Comparison of ENCODE assay signal across 15 cellular contexts in the genomic region with DNA sequence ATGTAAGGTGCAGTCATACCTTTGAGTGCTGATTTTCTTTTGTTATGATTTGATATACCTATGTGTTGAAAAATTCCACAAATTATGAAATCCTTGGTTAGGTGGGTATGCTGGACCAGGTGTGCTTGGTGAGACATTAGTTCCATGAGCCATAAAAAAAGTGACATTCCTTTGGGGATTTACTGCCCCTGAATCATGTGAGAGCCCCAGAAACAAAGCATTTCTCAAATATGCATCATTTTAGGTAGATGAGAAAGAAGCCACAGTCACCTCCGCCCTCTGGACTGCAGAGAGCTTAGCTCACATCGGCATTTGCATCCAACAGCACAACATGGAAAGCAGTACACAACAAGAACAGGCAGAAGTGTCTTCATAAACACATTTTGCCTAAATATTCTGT. TPM values are rescaled to one million over a fixed set of nuclear protein-coding genes. Genes with fewer than 3 reads are reported as not detected.
A peak's percentile ranks its signal among the peaks of the same experiment; 100 is the strongest.
DNase-seq lines count a peak whose midpoint lies in the region; ATAC-seq and TF ChIP-seq lines count a peak whose summit lies in the region.
"Had no signal": no experiment of that assay in that cellular context is flagged by ENCODE, and none has a peak within 500 bp of the region (broad histone marks: within the 10 kb centered on the region; RNA-seq: fewer than 3 reads in every experiment).

No MANE protein-coding gene starts in this region.

- H3K27me3 ChIP-seq in IMR-90 (ENCODE audit: control insufficient read depth, insufficient read depth, low read length) (no peaks in the 10 kb centered on the region), mesenchymal stem cell (ENCODE audit: control insufficient read depth in 1 of 2, insufficient read depth in 1 of 2, low read length in 2 of 2) (no peaks in the 10 kb centered on the region), stomach (no peaks in the 10 kb centered on the region), suprapubic skin (no peaks in the 10 kb centered on the region)
- H3K27me3 ChIP-seq: BE2C had no signal

- peaks cover 39% of the 10 kb centered on the region for H3K4me1 ChIP-seq in IMR-90 (ENCODE audit: control insufficient read depth, insufficient read depth, low read length)
- H3K4me1 ChIP-seq in mesenchymal stem cell (ENCODE audit: control insufficient read depth, insufficient read depth, low read depth, low read length), result peaks cover 53% of the 10 kb centered on the region
- H3K4me1 ChIP-seq in stomach, result peaks cover 43 to 65% (median 56%) of the 10 kb centered on the region in 4 donors
- H3K4me1 ChIP-seq in suprapubic skin, result peaks cover 36% of the 10 kb centered on the region

- H3K4me3 ChIP-seq in IMR-90 (ENCODE audit: insufficient read depth, low read depth, low read length) (no peak overlapping the region), mesenchymal stem cell (ENCODE audit: insufficient read depth in 1 of 2, low read depth in 1 of 2, low read length in 2 of 2) (no peak overlapping the region), coronary artery (no peak overlapping the region), stomach (no peak overlapping the region), suprapubic skin (no peak overlapping the region)
- H3K4me3 ChIP-seq: thoracic aorta had no signal

- H3K36me3 Mint-ChIP-seq in CD14-positive monocyte, result peaks cover 31 to 42% of the 10 kb centered on the region in 2 donors
- H3K36me3 Mint-ChIP-seq in activated naive CD8-positive, alpha-beta T cell, result no peaks in the 10 kb centered on the region

- peak overlapping the region; percentile 88 for H3K4ac ChIP-seq in IMR-90 (ENCODE audit: low read depth, low read length)
- no peak overlapping the region for H3K4ac ChIP-seq in mesenchymal stem cell (ENCODE audit: low read depth in 1 of 2, low read length in 2 of 2)

- peaks cover 13% of the 10 kb centered on the region for H3K36me3 ChIP-seq in IMR-90 (ENCODE audit: control insufficient read depth, insufficient read depth, low read length)
- peaks cover 7 to 17% of the 10 kb centered on the region in 2 experiments for H3K36me3 ChIP-seq in mesenchymal stem cell (ENCODE audit: control insufficient read depth in 1 of 2, insufficient read depth in 2 of 2, low read depth in 1 of 2, low read length in 2 of 2)
- H3K36me3 ChIP-seq in stomach, result peaks cover 0 to 15% (median 1%) of the 10 kb centered on the region in 4 donors
- H3K36me3 ChIP-seq in suprapubic skin, result no peaks in the 10 kb centered on the region
- H3K36me3 ChIP-seq: BE2C, thoracic aorta had no signal

- no peak overlapping the region for H3K27ac ChIP-seq in IMR-90 (ENCODE audit: insufficient read depth, low read length)
- H3K27ac ChIP-seq in mesenchymal stem cell (ENCODE audit: low read length, poor library complexity, severe bottlenecking), result peak overlapping the region; percentile 33
- H3K27ac ChIP-seq in coronary artery, result no peak overlapping the region
- peak overlapping the region in 2 of 5 donors; percentile 54 to 68 for H3K27ac ChIP-seq in stomach
- H3K27ac ChIP-seq in suprapubic skin, result no peak overlapping the region
- H3K27ac ChIP-seq: thoracic aorta had no signal

- H3K23ac ChIP-seq in IMR-90 (ENCODE audit: low read depth, low read length) (no peak overlapping the region), mesenchymal stem cell (ENCODE audit: low read length in 2 of 2) (no peak overlapping the region)

- 0 out of 2 replicates have a peak overlapping the region, but pooled peaks have one; percentile 32 for H4K91ac ChIP-seq in IMR-90 (ENCODE audit: insufficient read depth, low read depth, low read length)
- no peak overlapping the region for H4K91ac ChIP-seq in mesenchymal stem cell (ENCODE audit: low read length)

- peak overlapping the region; percentile 77 to 93 (median 88) for H3K27ac Mint-ChIP-seq in CD14-positive monocyte
- peak overlapping the region; percentile 75 for H3K27ac Mint-ChIP-seq in activated naive CD8-positive, alpha-beta T cell
- H3K27ac Mint-ChIP-seq: progenitor cell of endocrine pancreas had no signal

- no peak overlapping the region for H3K56ac ChIP-seq in IMR-90 (ENCODE audit: extremely low read depth, insufficient read depth, low read length)

- H2AK9ac ChIP-seq in IMR-90 (replicated peaks; ENCODE audit: low read depth, low read length, poor library complexity), result no peak overlapping the region

- DNase-seq in CD14-positive monocyte (ENCODE audit: low spot score) (no peak), IMR-90 (peak; percentile 33), mesenchymal stem cell (no peak), coronary artery (ENCODE audit: low spot score) (no peak), stomach (no peak), suprapubic skin (ENCODE audit: low spot score in 2 of 2) (no peak), inferior parietal cortex (ENCODE audit: extremely low spot score) (no peak)
- DNase-seq: activated T-cell treated with anti-CD3 and anti-CD28 coated beads, Interleukin-2, amount 50 U/mL, for 4 hours; aorta; BE2C; NCI-H2171; stimulated activated CD4-positive, alpha-beta T cell treated with anti-CD3 and anti-CD28 coated beads, Interleukin-12 subunit alpha, Interleukin-12 subunit beta, amount 100 ng/mL, for 4 hours had no signal

- H2AK5ac ChIP-seq in IMR-90 (ENCODE audit: low read depth, low read length), result 0 out of 2 replicates have a peak overlapping the region, but pooled peaks have one; percentile 25
- no peak overlapping the region for H2AK5ac ChIP-seq in mesenchymal stem cell (ENCODE audit: low read length, severe bottlenecking)

- H3K27me3 Mint-ChIP-seq in CD14-positive monocyte (ENCODE audit: low read depth in 3 of 3), result no peaks in the 10 kb centered on the region
- no peaks in the 10 kb centered on the region for H3K27me3 Mint-ChIP-seq in activated naive CD8-positive, alpha-beta T cell
- H3K27me3 Mint-ChIP-seq: progenitor cell of endocrine pancreas had no signal

- TF ChIP-seq CTCF in CD14-positive monocyte (IDR thresholded peaks at IDR 0.05), result no peak
- TF ChIP-seq CTCF in IMR-90 (conservative IDR thresholded peaks at IDR 0.05; ENCODE audit: low read depth, low read length), result no peak
- no peak for TF ChIP-seq CTCF in coronary artery (IDR thresholded peaks at IDR 0.05)
- no peak for TF ChIP-seq CTCF in stomach (IDR thresholded peaks at IDR 0.05)
- no peak for TF ChIP-seq CTCF in suprapubic skin (IDR thresholded peaks at IDR 0.05)

- H3K79me1 ChIP-seq in IMR-90 (ENCODE audit: low read depth in 1 of 2, low read length in 2 of 2) (peaks cover 44 to 95% of the 10 kb centered on the region in 2 experiments), mesenchymal stem cell (replicated peaks; ENCODE audit: low read length, poor library complexity, severe bottlenecking) (peaks cover 15% of the 10 kb centered on the region)

- H3K9ac ChIP-seq in IMR-90 (ENCODE audit: low read depth, low read length), result no peak overlapping the region
- no peak overlapping the region for H3K9ac ChIP-seq in mesenchymal stem cell (ENCODE audit: low read length)

- H3K18ac ChIP-seq in IMR-90 (ENCODE audit: low read depth, low read length) (no peak overlapping the region), mesenchymal stem cell (ENCODE audit: low read depth in 1 of 2, low read length in 2 of 2) (no peak overlapping the region)

- H2BK20ac ChIP-seq in IMR-90 (ENCODE audit: low read depth, low read length), result no peak overlapping the region

- peaks cover 63% of the 10 kb centered on the region for H3K9me1 ChIP-seq in IMR-90 (ENCODE audit: insufficient read depth, low read length)

- H3K4me2 ChIP-seq in IMR-90 (ENCODE audit: low read depth, low read length) (no peak overlapping the region), mesenchymal stem cell (ENCODE audit: low read length, poor library complexity, severe bottlenecking) (no peak overlapping the region)

- H4K20me1 ChIP-seq in IMR-90 (ENCODE audit: insufficient read depth, low read length), result peaks cover 29% of the 10 kb centered on the region

- H2BK120ac ChIP-seq in IMR-90 (ENCODE audit: low read depth, low read length) (peak overlapping the region; percentile 50; the same call in 1 of the 2 replicates), mesenchymal stem cell (ENCODE audit: low read depth, low read length) (no peak overlapping the region)

- in situ Hi-C loops in IMR-90 (cut with MboI; ENCODE audit: low sequenced_read_pairs), result loop anchor here (10.0 kb wide), 1 partner anchor 129 kb away; no protein-coding TSS in a partner anchor

- no peak overlapping the region for H2AFZ ChIP-seq in IMR-90 (replicated peaks; ENCODE audit: low read length, poor library complexity)
- no peak overlapping the region for H2AFZ ChIP-seq in mesenchymal stem cell (ENCODE audit: low read depth, low read length)

- TF ChIP-seq RAD21 in IMR-90 (IDR thresholded peaks at IDR 0.05; ENCODE audit: low read length), result no peak

- peak overlapping the region; percentile 22 to 76; a peak in 1 of 4 replicates for H4K8ac ChIP-seq in IMR-90 (ENCODE audit: low read depth in 2 of 2, low read length in 2 of 2)
- no peak overlapping the region for H4K8ac ChIP-seq in mesenchymal stem cell (ENCODE audit: low read length)

- intact Hi-C loops in CD14-positive monocyte (cut with micrococcal nuclease) (loop anchor here in 1 of 2 donors (5.0 kb wide), 1 partner anchor 37 kb away; no protein-coding TSS in a partner anchor), IMR-90 (cut with micrococcal nuclease) (no loop called here), stomach (cut with DNase I; ENCODE audit: low total_unique reads) (no loop called here)

- TF ChIP-seq EP300 in stomach (IDR thresholded peaks at IDR 0.05), result no peak
- TF ChIP-seq EP300 in suprapubic skin (IDR thresholded peaks at IDR 0.05), result no peak

- no peak overlapping the region for H3K14ac ChIP-seq in IMR-90 (replicated peaks; ENCODE audit: low read depth, low read length)
- no peak overlapping the region for H3K14ac ChIP-seq in mesenchymal stem cell (ENCODE audit: low read length in 2 of 2)

- CTCF ChIA-PET in IMR-90 (lab: Yijun Ruan, JAX), result interaction anchor here (1.1 to 1.3 kb wide), 2 partner anchors 10 to 19 kb away, joined by 3 read pairs; no protein-coding TSS in a partner anchor

- H3K9me3 ChIP-seq in IMR-90 (ENCODE audit: control insufficient read depth, insufficient read depth, low read length) (no peaks in the 10 kb centered on the region), mesenchymal stem cell (ENCODE audit: control insufficient read depth, low read length) (no peaks in the 10 kb centered on the region), stomach (no peaks in the 10 kb centered on the region), suprapubic skin (no peaks in the 10 kb centered on the region)
- H3K9me3 ChIP-seq: BE2C, thoracic aorta had no signal

- dilution Hi-C loops in IMR-90 (cut with HindIII; ENCODE audit: low sequenced_read_pairs, unreplicated experiment), result no loop called here

- no peak overlapping the region for H2BK12ac ChIP-seq in mesenchymal stem cell (ENCODE audit: low read length in 2 of 2)

- no peak overlapping the region for H4K5ac ChIP-seq in IMR-90 (ENCODE audit: low read depth, low read length)

- no peak for ATAC-seq in IMR-90 (ENCODE audit: low read depth)

- H2BK5ac ChIP-seq in IMR-90 (ENCODE audit: low read depth, low read length, poor library complexity, severe bottlenecking) (peak overlapping the region; percentile 34), mesenchymal stem cell (ENCODE audit: low read depth, low read length, poor library complexity, severe bottlenecking) (no peak overlapping the region)

- H3K4me1 Mint-ChIP-seq in CD14-positive monocyte, result peaks cover 32% of the 10 kb centered on the region
- H3K4me1 Mint-ChIP-seq in activated naive CD8-positive, alpha-beta T cell (ENCODE audit: low read depth), result peaks cover 30% of the 10 kb centered on the region

- POLR2A ChIA-PET in IMR-90 (lab: Charles Lee; ENCODE audit: unreplicated experiment), result no interaction called here

- H3K9me3 Mint-ChIP-seq in CD14-positive monocyte, result peaks cover 0 to 2% (median 0%) of the 10 kb centered on the region in 7 donors
- H3K9me3 Mint-ChIP-seq in activated naive CD8-positive, alpha-beta T cell (ENCODE audit: low read depth), result no peaks in the 10 kb centered on the region
- H3K9me3 Mint-ChIP-seq: activated T-cell treated with anti-CD3 and anti-CD28 coated beads, Interleukin-2, amount 50 U/mL, for 4 hours had no signal

- TF ChIP-seq POLR2A in IMR-90 (IDR thresholded peaks at IDR 0.05; ENCODE audit: low read depth, low read length) (no peak), stomach (IDR thresholded peaks at IDR 0.05) (no peak), suprapubic skin (IDR thresholded peaks at IDR 0.05) (no peak)

- no CpG with 5 or more reads among the region's 2 CpGs for WGBS in IMR-90 (ENCODE audit: extremely low coverage in 2 of 2, insufficient read length in 1 of 2), 2 experiments
- WGBS in mesenchymal stem cell, result 85% methylated on average over 2 of the region's 2 CpGs
- 87 to 94% (median 93%) methylated on average over 2 of the region's 2 CpGs for WGBS in stomach, 5 donors
- 97% methylated on average over 2 of the region's 2 CpGs for WGBS in suprapubic skin

- no peak overlapping the region for H3K4me3 Mint-ChIP-seq in CD14-positive monocyte
- peak overlapping the region; percentile 4 for H3K4me3 Mint-ChIP-seq in activated naive CD8-positive, alpha-beta T cell
- H3K4me3 Mint-ChIP-seq: activated T-cell treated with anti-CD3 and anti-CD28 coated beads, Interleukin-2, amount 50 U/mL, for 4 hours had no signal

- BruUV-seq in IMR-90 (replicated peaks; lab: Mats Ljungman, UMichigan), result no TSS peak

- H2BK15ac ChIP-seq in IMR-90 (ENCODE audit: low read depth, low read length), result no peak overlapping the region
- no peak overlapping the region for H2BK15ac ChIP-seq in mesenchymal stem cell (ENCODE audit: low read depth, poor library complexity, severe bottlenecking)

RNA-seq across cellular contexts. Expression of a gene that starts 55.3 kb away (rescaled TPM):
- polyA plus RNA-seq in CD14-positive monocyte, result 10 to 100 TPM; 60.9 to 69.0 TPM
- total RNA-seq in IMR-90 (2012; rRNA removed), result 44.4 and 49.6 TPM in 2 replicates
- 152 and 189 TPM in 2 replicates for polyA plus RNA-seq in IMR-90 (2012; rRNA removed)
- 160 and 237 TPM in 2 replicates for polyA plus RNA-seq in IMR-90 (2012; cell fraction: cytosol; rRNA removed)
- polyA plus RNA-seq in IMR-90 (2012; cell fraction: nucleus; rRNA removed; ENCODE audit: low replicate concordance), result 88.2 and 89.8 TPM in 2 replicates
- polyA plus RNA-seq in mesenchymal stem cell (2013, experiment 1 of 2), result 137 TPM
- 136 TPM for polyA plus RNA-seq in mesenchymal stem cell (2013, experiment 2 of 2)
- total RNA-seq in stomach, result 100 to 1,000 TPM in 2 of 5 donors, 10 to 100 TPM in 2, 1 to 10 TPM in 1; 9.3 to 184 (median 66.9) TPM
- polyA plus RNA-seq in stomach, result 100 to 1,000 TPM in 2 of 3 donors, 10 to 100 TPM in 1; 52.6 to 161 (median 150) TPM
- 10 to 100 TPM; 37.8 to 71.7 (median 56.4) TPM for total RNA-seq in suprapubic skin
